8 cellular contexts compared by ENCODE assay signal in genomic region chr11:47565340-47566165, GRCh38. TPM values are rescaled to one million over a fixed set of nuclear protein-coding genes. Genes with fewer than 3 reads are reported as not detected.
DNase-seq lines count a peak whose midpoint lies in the region; ATAC-seq, FAIRE-seq and TF ChIP-seq lines count a peak whose summit lies in the region.

TSS of gene PTPMT1 (plus strand) at chr11:47565599. CDS start at chr11:47565623, 24 bp downstream.

- no peak for FAIRE-seq in pancreas (lab: Jason Lieb, UNC)

- DNase-seq in DMS114 treated with DMSO at 0.1 percent for 48 hours (lab: John Stamatoyannopoulos, UW; ENCODE audit: unreplicated experiment) (peak; percentile 49), SK-N-MC (ENCODE audit: low read depth, low spot score) (no peak), Right ventricle myocardium inferior (ENCODE audit: missing footprints) (peak; percentile 91), pancreas (peak; percentile 67 to 90 (median 80))
- DNase-seq in activated naive CD4-positive, alpha-beta T cell treated with anti-CD3 and anti-CD28 coated beads, Interleukin-2, amount 50 U/mL, for 16 hours = peak; percentile 66

- peak within 1 kb of the TSS; percentile 76 for H3K27ac ChIP-seq in HUES48 (ENCODE audit: low read depth, low read length)
- peak within 1 kb of the TSS; percentile 26; the same call in 1 of the 2 replicates for H3K27ac ChIP-seq in SK-N-MC
- peak within 1 kb of the TSS; percentile 44 to 62 (median 52) for H3K27ac ChIP-seq in pancreas
- H3K27ac ChIP-seq in urinary bladder (ENCODE audit: low read depth) = peak within 1 kb of the TSS; percentile 41

- WGBS in pancreas, 2 donors = 0% methylated on average over 66 to 86 of the region's 86 CpGs
- WGBS in urinary bladder = under 1% methylated on average over 86 of the region's 86 CpGs

- intact Hi-C loops in Right ventricle myocardium inferior (cut with DNase I) = no loop called here
- intact Hi-C loops in pancreas (cut with DNase I) = no loop called here

- H3K4me1 ChIP-seq in HUES48 (ENCODE audit: control insufficient read depth, insufficient read depth, low read length) = no peaks in the 10 kb centered on the region; the same call in 1 of the 2 replicates
- H3K4me1 ChIP-seq in pancreas = peaks cover 0 to 9% (median 5%) of the 10 kb centered on the region in 3 donors
- peaks cover 4% of the 10 kb centered on the region for H3K4me1 ChIP-seq in urinary bladder (ENCODE audit: insufficient read depth)

- no peaks in the 10 kb centered on the region for H3K27me3 ChIP-seq in HUES48 (ENCODE audit: control insufficient read depth, insufficient read depth, low read length)
- no peaks in the 10 kb centered on the region for H3K27me3 ChIP-seq in pancreas

- peaks cover 13% of the 10 kb centered on the region for H3K36me3 ChIP-seq in HUES48 (ENCODE audit: control insufficient read depth, insufficient read depth, low read length)
- no peaks in the 10 kb centered on the region; the same call in 1 of the 2 replicates for H3K36me3 ChIP-seq in SK-N-MC (ENCODE audit: insufficient read depth, low read length)
- H3K36me3 ChIP-seq in pancreas = peaks cover 0 to 4% (median 0%) of the 10 kb centered on the region in 3 donors
- H3K36me3 ChIP-seq in urinary bladder (ENCODE audit: insufficient read depth) = peaks cover under 1% of the 10 kb centered on the region

- H3K9me3 ChIP-seq in HUES48 (ENCODE audit: control insufficient read depth, insufficient read depth, low read length) (no peaks in the 10 kb centered on the region), SK-N-MC (ENCODE audit: low read depth, low read length) (no peaks in the 10 kb centered on the region), pancreas (no peaks in the 10 kb centered on the region)

- H3K4me3 ChIP-seq in HUES48 (ENCODE audit: low read depth, low read length) (peak within 1 kb of the TSS; percentile 86), SK-N-MC (peak within 1 kb of the TSS; percentile 73), pancreas (peak within 1 kb of the TSS; percentile 79 to 96 (median 90)), urinary bladder (ENCODE audit: low read depth, low read length) (peak within 1 kb of the TSS; percentile 94)

- ATAC-seq in GM21367 (IDR thresholded peaks at IDR 0.05; ENCODE audit: unreplicated experiment) = peak; percentile 91
- peak; percentile 95 for ATAC-seq in Right ventricle myocardium inferior
- ATAC-seq in pancreas = peak; percentile 93 to 97 (median 96)

- no peak for TF ChIP-seq CTCF in pancreas (IDR thresholded peaks at IDR 0.05)

- H3K9ac ChIP-seq in HUES48 (ENCODE audit: low read depth, low read length) (peak within 1 kb of the TSS; percentile 84), SK-N-MC (ENCODE audit: insufficient read length) (peak within 1 kb of the TSS; percentile 80)

RNA-seq across cellular contexts. Expression of gene PTPMT1, which starts in this region (rescaled TPM):
- total RNA-seq in Right ventricle myocardium inferior (22.5 TPM), pancreas (10 to 100 TPM; 15.7 to 24.7 (median 19.6) TPM), urinary bladder (25.1 TPM)
- polyA plus RNA-seq in pancreas (10 to 100 TPM; 24.6 to 34.3 TPM), urinary bladder (58.8 TPM)

Comparison
In these comparisons a context has a peak if more than half of its experiments do, and no peak if none do; other contexts are left out.
1. H3K27ac ChIP-seq: peak in every context shown above with its lines; median percentile 76 in HUES48; 52 in pancreas; 41 in urinary bladder; 26 in SK-N-MC.